In the genomic region with DNA sequence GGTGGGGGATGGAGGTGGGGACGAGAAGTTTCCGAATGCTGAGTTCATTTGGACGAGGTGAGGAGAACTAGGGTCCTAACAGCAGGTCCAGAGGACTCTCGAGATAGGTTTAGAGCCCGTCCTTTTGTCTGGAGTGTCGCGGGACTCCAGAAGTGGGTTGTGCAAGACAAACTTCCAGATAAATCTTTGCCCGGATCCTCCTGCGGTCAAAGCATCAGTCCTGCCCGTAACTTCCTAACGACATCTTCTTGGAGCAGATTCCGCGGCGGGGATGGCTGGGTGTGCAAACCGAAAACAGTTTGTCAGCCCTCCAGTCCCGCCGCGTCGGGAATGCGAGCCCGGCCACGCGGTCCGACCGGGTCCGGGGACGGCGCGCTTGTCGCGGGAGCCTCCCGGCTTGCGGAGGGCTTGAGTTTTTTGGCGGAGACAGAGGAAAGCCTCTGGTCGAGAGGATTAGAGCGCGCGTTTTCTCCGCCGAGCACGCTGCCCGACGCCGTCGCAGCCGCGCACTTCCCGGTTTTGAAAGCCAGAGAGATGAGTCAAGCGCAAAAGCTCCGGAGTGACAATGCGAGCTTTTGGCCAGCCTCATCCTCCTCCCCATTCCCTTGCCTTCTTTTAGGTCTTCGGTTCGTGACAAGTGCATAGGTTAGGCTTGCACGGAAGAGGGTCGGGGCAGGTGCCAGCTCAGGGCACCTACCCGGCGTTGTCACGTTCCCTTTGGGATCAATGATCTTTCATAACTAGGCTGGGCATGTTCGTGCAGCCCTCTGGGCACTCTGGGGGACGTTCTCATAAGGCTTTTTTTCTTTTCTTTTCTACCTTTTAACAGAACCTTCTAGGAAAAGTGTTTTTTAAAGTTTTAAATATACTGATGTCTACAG, we compare ENCODE assay signal across 8 cellular contexts.
A peak's percentile ranks its signal among the peaks of the same experiment; 100 is the strongest.
DNase-seq lines count a peak whose midpoint lies in the region; ATAC-seq and TF ChIP-seq lines count a peak whose summit lies in the region.

No MANE protein-coding gene starts in this region.

- ATAC-seq in activated CD8-positive, alpha-beta memory T cell treated with anti-CD3 and anti-CD28 coated beads, Interleukin-2, amount 10 ng/mL, durations not matched to agents 7 days and 5 days, result peak; percentile 24
- ATAC-seq in stimulated activated naive CD8-positive, alpha-beta T cell treated with anti-CD3 and anti-CD28 coated beads, Interleukin-15, Interleukin-2, amounts not matched to agents 100 U/mL and 50 U/mL, for 24 hours, result no peak
- ATAC-seq in HG03460 (IDR thresholded peaks at IDR 0.05; ENCODE audit: unreplicated experiment) (no peak), HG03521 (IDR thresholded peaks at IDR 0.05; ENCODE audit: unreplicated experiment) (no peak)

- H3K4me1 ChIP-seq in mononuclear cell (ENCODE audit: insufficient read depth, low read length), result peaks cover 34% of the 10 kb centered on the region

- peak overlapping the region; percentile 68 for H3K4me3 ChIP-seq in mononuclear cell (ENCODE audit: low read length)

- peaks cover 77% of the 10 kb centered on the region for H3K27me3 ChIP-seq in mononuclear cell (ENCODE audit: insufficient read depth, low read length)

- no peak for TF ChIP-seq CTCF in GM13977 (IDR thresholded peaks at IDR 0.05; ENCODE audit: extremely low read depth, insufficient read depth, missing control alignments)

- DNase-seq in GM13977 (ENCODE audit: low spot score) (peak; percentile 61), NCI-H2227 treated with DMSO at 0.1 percent for 48 hours (lab: John Stamatoyannopoulos, UW) (peak; percentile 12), epidermal melanocyte (ENCODE audit: insufficient read length, low spot score) (peak; percentile 57)
- DNase-seq in activated CD8-positive, alpha-beta memory T cell treated with anti-CD3 and anti-CD28 coated beads, Interleukin-2, amount 10 ng/mL, durations not matched to agents 7 days and 5 days, result peak; percentile 71
- peak; percentile 61 for DNase-seq in stimulated activated naive CD8-positive, alpha-beta T cell treated with anti-CD3 and anti-CD28 coated beads, Interleukin-15, Interleukin-2, amounts not matched to agents 100 U/mL and 50 U/mL, for 24 hours

- peaks cover 8% of the 10 kb centered on the region for H3K36me3 Mint-ChIP-seq in activated CD8-positive, alpha-beta memory T cell treated with anti-CD3 and anti-CD28 coated beads, Interleukin-2, amount 10 ng/mL, durations not matched to agents 7 days and 5 days

- H3K27ac Mint-ChIP-seq in activated CD8-positive, alpha-beta memory T cell treated with anti-CD3 and anti-CD28 coated beads, Interleukin-2, amount 10 ng/mL, durations not matched to agents 7 days and 5 days, result peak overlapping the region; percentile 94

- CTCF ChIA-PET in activated CD8-positive, alpha-beta memory T cell treated with anti-CD3 and anti-CD28 coated beads, Interleukin-2, amount 10 ng/mL, durations not matched to agents 7 days and 5 days (lab: Charles Lee), result interaction anchor here (0.8 to 8.1 kb wide), 15 partner anchors 9 to 563 kb away, joined by 3 to 94 read pairs (median 4); partner anchors contain the start of gene PRDM1

- no peaks in the 10 kb centered on the region for H3K9me3 ChIP-seq in mononuclear cell (ENCODE audit: low read depth, low read length)

- peaks cover 18% of the 10 kb centered on the region for H3K27me3 Mint-ChIP-seq in activated CD8-positive, alpha-beta memory T cell treated with anti-CD3 and anti-CD28 coated beads, Interleukin-2, amount 10 ng/mL, durations not matched to agents 7 days and 5 days

- H3K4me3 Mint-ChIP-seq in activated CD8-positive, alpha-beta memory T cell treated with anti-CD3 and anti-CD28 coated beads, Interleukin-2, amount 10 ng/mL, durations not matched to agents 7 days and 5 days, result peak overlapping the region; percentile 83

- H3K9me3 Mint-ChIP-seq in activated CD8-positive, alpha-beta memory T cell treated with anti-CD3 and anti-CD28 coated beads, Interleukin-2, amount 10 ng/mL, durations not matched to agents 7 days and 5 days (ENCODE audit: low read depth), result no peaks in the 10 kb centered on the region

- H3K4me1 Mint-ChIP-seq in activated CD8-positive, alpha-beta memory T cell treated with anti-CD3 and anti-CD28 coated beads, Interleukin-2, amount 10 ng/mL, durations not matched to agents 7 days and 5 days, result peaks cover 58% of the 10 kb centered on the region

- in situ Hi-C loops in GM13977 (cut with MboI; ENCODE audit: low pct_unique_long_range_greater_than_20kb, low sequenced_read_pairs, unreplicated experiment), result no loop called here

Comparison
In these comparisons a context has a peak if more than half of its experiments do, and no peak if none do; other contexts are left out.
1. DNase-seq: peak in every context shown above with its lines; median percentile 71 in activated CD8-positive, alpha-beta memory T cell treated with anti-CD3 and anti-CD28 coated beads, Interleukin-2, amount 10 ng/mL, durations not matched to agents 7 days and 5 days; 61 in GM13977; 61 in stimulated activated naive CD8-positive, alpha-beta T cell treated with anti-CD3 and anti-CD28 coated beads, Interleukin-15, Interleukin-2, amounts not matched to agents 100 U/mL and 50 U/mL, for 24 hours; 57 in epidermal melanocyte; 12 in NCI-H2227 treated with DMSO at 0.1 percent for 48 hours.